28 cellular contexts compared by ENCODE assay signal in the genomic region with DNA sequence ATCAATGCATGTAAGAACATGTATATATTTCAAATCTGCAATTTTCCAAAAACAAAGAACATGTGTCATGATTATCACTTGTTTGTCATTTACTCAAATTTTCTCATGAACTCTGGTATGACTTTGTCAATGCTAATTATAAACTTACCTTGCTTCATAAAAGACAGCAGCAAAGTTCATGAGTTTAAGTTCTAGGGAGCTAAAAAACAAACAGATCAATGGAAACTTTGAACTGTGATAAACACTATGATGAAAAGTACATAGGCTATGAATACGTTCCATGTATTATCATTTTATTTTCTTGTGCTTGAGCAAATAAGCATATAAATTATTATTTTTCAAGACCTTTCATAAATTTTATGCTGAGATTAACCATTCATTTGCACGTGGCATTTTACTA.
"Had no signal": no experiment of that assay in that cellular context is flagged by ENCODE, and none has a peak within 500 bp of the region (broad histone marks: within the 10 kb centered on the region; RNA-seq: fewer than 3 reads in every experiment).

No MANE protein-coding gene starts in this region.

- FAIRE-seq: colon, endometrium, endothelial cell of umbilical vein, frontal cortex had no signal

- H3K9me3 ChIP-seq: colonic mucosa, esophagus muscularis mucosa, esophagus squamous epithelium, gastrocnemius medialis, gastroesophageal sphincter, heart right ventricle had no signal

- DNase-seq: colonic mucosa; cortex of kidney; dermis blood vessel endothelial cell; dorsolateral prefrontal cortex; effector CD4-positive, alpha-beta T cell; effector CD8-positive, alpha-beta T cell; effector memory CD4-positive, alpha-beta T cell; effector memory CD8-positive, alpha-beta T cell; endodermal cell; erythroblast; esophagus squamous epithelium; foreskin fibroblast; foreskin keratinocyte; foreskin melanocyte; gastrocnemius medialis; glutamatergic neuron; head of caudate nucleus; heart left ventricle; heart right ventricle had no signal

- H3K27me3 ChIP-seq: colonic mucosa, dorsolateral prefrontal cortex, esophagus muscularis mucosa, esophagus squamous epithelium, foreskin keratinocyte, gastrocnemius medialis, gastroesophageal sphincter, heart left ventricle, heart right ventricle had no signal

- H3K4me3 ChIP-seq: colonic mucosa, coronary artery, dorsolateral prefrontal cortex, esophagus muscularis mucosa, esophagus squamous epithelium, gastrocnemius medialis, gastroesophageal sphincter, heart left ventricle, heart right ventricle had no signal

- H3K27ac ChIP-seq: colonic mucosa, coronary artery, dorsolateral prefrontal cortex, epithelial cell of prostate, esophagus muscularis mucosa, esophagus squamous epithelium, foreskin keratinocyte, gastrocnemius medialis, gastroesophageal sphincter, heart left ventricle, heart right ventricle had no signal

- ATAC-seq: effector memory CD8-positive, alpha-beta T cell; esophagus mucosa; foreskin keratinocyte; gastrocnemius medialis; gastroesophageal sphincter; heart left ventricle; heart right ventricle had no signal

- H3K4me1 ChIP-seq: colonic mucosa, esophagus muscularis mucosa, esophagus squamous epithelium, foreskin keratinocyte, gastrocnemius medialis, gastroesophageal sphincter, heart left ventricle, heart right ventricle had no signal

- H3K36me3 ChIP-seq: colonic mucosa, esophagus muscularis mucosa, esophagus squamous epithelium, gastrocnemius medialis, gastroesophageal sphincter, heart left ventricle, heart right ventricle had no signal
